1 cellular context compared by ENCODE assay signal in genomic region chr13:98050041-98050466, GRCh38.
A peak's percentile ranks its signal among the peaks of the same experiment; 100 is the strongest.
TF ChIP-seq lines count a peak whose summit lies in the region.

No MANE protein-coding gene starts in this region.

TF ChIP-seq in HepG2, 621 proteins besides CTCF, POLR2A, EP300 and RAD21 (continued from another document and continues in another):
- TF ChIP-seq MNT (IDR thresholded peaks at IDR 0.05) = no peak
- TF ChIP-seq ZBTB49 (CRISPR knock-in tag; IDR thresholded peaks at IDR 0.05; ENCODE audit: borderline replicate concordance) = no peak
- TF ChIP-seq ZNF235 (CRISPR knock-in tag; IDR thresholded peaks at IDR 0.05; ENCODE audit: borderline replicate concordance) = no peak
- no peak for TF ChIP-seq KDM2A (CRISPR knock-in tag; IDR thresholded peaks at IDR 0.05; ENCODE audit: borderline replicate concordance, low read depth)
- no peak for TF ChIP-seq ZNF589 (CRISPR knock-in tag; conservative IDR thresholded peaks at IDR 0.05)
- peak; percentile 39 for TF ChIP-seq SKI (IDR thresholded peaks at IDR 0.05; ENCODE audit: partially characterized antibody)
- no peak for TF ChIP-seq MXD4 (CRISPR knock-in tag; IDR thresholded peaks at IDR 0.05)
- TF ChIP-seq POLR2AphosphoS2 (IDR thresholded peaks at IDR 0.05; ENCODE audit: low read depth, low read length) = no peak
- TF ChIP-seq ATF5 (CRISPR knock-in tag; IDR thresholded peaks at IDR 0.05; ENCODE audit: low read depth) = no peak
- TF ChIP-seq ZNF746 (CRISPR knock-in tag; IDR thresholded peaks at IDR 0.05) = no peak
- no peak for TF ChIP-seq ZNF780A (CRISPR knock-in tag; IDR thresholded peaks at IDR 0.05)
- TF ChIP-seq ZNF432 (CRISPR knock-in tag; IDR thresholded peaks at IDR 0.05; ENCODE audit: borderline replicate concordance) = no peak
- no peak for TF ChIP-seq ZNF572 (CRISPR knock-in tag; IDR thresholded peaks at IDR 0.05)
- no peak for TF ChIP-seq NFE2L1 (CRISPR knock-in tag; IDR thresholded peaks at IDR 0.05; ENCODE audit: borderline replicate concordance)
- no peak for TF ChIP-seq ZNF678 (CRISPR knock-in tag; IDR thresholded peaks at IDR 0.05)
- no peak for TF ChIP-seq ZNF557 (CRISPR knock-in tag; IDR thresholded peaks at IDR 0.05)
- no peak for TF ChIP-seq REST (IDR thresholded peaks at IDR 0.05; ENCODE audit: borderline replicate concordance in 1 of 2, low read depth in 1 of 2, low read length in 2 of 2)
- no peak for TF ChIP-seq ATF3 (CRISPR knock-in tag; IDR thresholded peaks at IDR 0.05)
- no peak for TF ChIP-seq RORA (CRISPR knock-in tag; IDR thresholded peaks at IDR 0.05)
- TF ChIP-seq HMGXB3 (CRISPR knock-in tag; IDR thresholded peaks at IDR 0.05; ENCODE audit: borderline replicate concordance) = no peak
- TF ChIP-seq TFDP2 (CRISPR knock-in tag; IDR thresholded peaks at IDR 0.05) = no peak
- TF ChIP-seq RBAK (CRISPR knock-in tag; IDR thresholded peaks at IDR 0.05) = no peak
- TF ChIP-seq KLF12 (CRISPR knock-in tag; IDR thresholded peaks at IDR 0.05; ENCODE audit: borderline replicate concordance) = 0 out of 2 replicates have a peak, but pooled peaks have one; percentile 31
- TF ChIP-seq YEATS2 (CRISPR knock-in tag; IDR thresholded peaks at IDR 0.05; ENCODE audit: borderline replicate concordance) = no peak
- no peak for TF ChIP-seq TRAFD1 (CRISPR knock-in tag; IDR thresholded peaks at IDR 0.05; ENCODE audit: borderline replicate concordance)
- TF ChIP-seq ZNF513 (CRISPR knock-in tag; conservative IDR thresholded peaks at IDR 0.05) = no peak
- TF ChIP-seq HDAC1 (CRISPR knock-in tag; IDR thresholded peaks at IDR 0.05) = peak; percentile 78
- no peak for TF ChIP-seq DZIP1 (CRISPR knock-in tag; IDR thresholded peaks at IDR 0.05)
- TF ChIP-seq MTF2 (CRISPR knock-in tag; IDR thresholded peaks at IDR 0.05; ENCODE audit: borderline replicate concordance) = no peak
- TF ChIP-seq ZNF556 (CRISPR knock-in tag; IDR thresholded peaks at IDR 0.05; ENCODE audit: borderline replicate concordance) = no peak
- no peak for TF ChIP-seq SIN3B (IDR thresholded peaks at IDR 0.05; ENCODE audit: low read length)
- TF ChIP-seq SRSF9 (IDR thresholded peaks at IDR 0.05; ENCODE audit: borderline replicate concordance, insufficient read depth, low read depth, low read length, poor library complexity, severe bottlenecking) = no peak
- TF ChIP-seq HIVEP1 (CRISPR knock-in tag; IDR thresholded peaks at IDR 0.05) = no peak
- no peak for TF ChIP-seq ZNF33B (CRISPR knock-in tag; IDR thresholded peaks at IDR 0.05)
- TF ChIP-seq ZNF337 (CRISPR knock-in tag; IDR thresholded peaks at IDR 0.05; ENCODE audit: borderline replicate concordance, low read depth) = no peak
- no peak for TF ChIP-seq NR3C1 (CRISPR knock-in tag; IDR thresholded peaks at IDR 0.05)
- TF ChIP-seq ZNF136 (CRISPR knock-in tag; IDR thresholded peaks at IDR 0.05; ENCODE audit: low read depth) = no peak
- TF ChIP-seq ZNF597 (CRISPR knock-in tag; IDR thresholded peaks at IDR 0.05) = no peak
- TF ChIP-seq ZNF615 (CRISPR knock-in tag; IDR thresholded peaks at IDR 0.05; ENCODE audit: borderline replicate concordance) = no peak
